36 cellular contexts compared by ENCODE assay signal in genomic region chr9:126520453-126520852, GRCh38.
"Had no signal": no experiment of that assay in that cellular context is flagged by ENCODE, and none has a peak within 500 bp of the region (broad histone marks: within the 10 kb centered on the region; RNA-seq: fewer than 3 reads in every experiment).

No MANE protein-coding gene starts in this region.

- ATAC-seq: activated CD4-positive, CD25-positive, alpha-beta regulatory T cell treated with anti-CD3 and anti-CD28 coated beads, Interleukin-2, amount 50 U/mL, for 24 hours; activated CD8-positive, alpha-beta T cell treated with anti-CD3 and anti-CD28 coated beads, Interleukin-2, amount 10 ng/mL, durations not matched to agents 7 days and 5 days; Right ventricle myocardium inferior; WTC11 had no signal

- DNase-seq: activated CD4-positive, alpha-beta T cell treated with anti-CD3 and anti-CD28 coated beads, Interleukin-2, amount 10 ng/mL, durations not matched to agents 7 days and 5 days; activated CD4-positive, alpha-beta T cell treated with anti-CD3 and anti-CD28 coated beads, Interleukin-2, amount 50 U/mL, for 48 hours; activated CD8-positive, alpha-beta T cell treated with anti-CD3 and anti-CD28 coated beads, Interleukin-2, amount 10 ng/mL, durations not matched to agents 7 days and 5 days; activated gamma-delta T cell treated with Interleukin-2 at 50 U/mL for 16 hours; activated naive CD4-positive, alpha-beta T cell treated with anti-CD3 and anti-CD28 coated beads for 36 hours; activated T-cell treated with anti-CD3 and anti-CD28 coated beads, Interleukin-2, amount 50 U/mL, for 24 hours; adrenal gland; anterior cingulate cortex; caudate nucleus; Kasumi-1; KG1; MG63; NCI-H1092; NCI-H1436 treated with DMSO at 0.1 percent for 48 hours; NCI-H1694 treated with DMSO at 0.1 percent for 48 hours; NCI-H2029; NCI-H2171; NCI-H510A; NCI-H526; NCI-H748 treated with DMSO at 0.1 percent for 48 hours; NK-92 treated with Interleukin-12 subunit alpha and Interleukin-12 subunit beta, amount 100 ng/mL, for 24 hours; PC-9; SW 1271; T-helper 1 cell; T-helper 2 cell; T1000 had no signal

- H3K4me3 ChIP-seq: adrenal gland, MG63, PC-9 had no signal

- H3K9me3 Mint-ChIP-seq: activated CD4-positive, alpha-beta T cell treated with anti-CD3 and anti-CD28 coated beads, Interleukin-2, amount 10 ng/mL, durations not matched to agents 7 days and 5 days; activated naive CD4-positive, alpha-beta T cell treated with anti-CD3 and anti-CD28 coated beads for 36 hours; activated naive CD4-positive, alpha-beta T cell treated with anti-CD3 and anti-CD28 coated beads, Interleukin-2, amount 50 U/mL, for 72 hours; activated T-cell treated with anti-CD3 and anti-CD28 coated beads, Interleukin-2, amount 50 U/mL, for 24 hours; activated T-helper 1 cell treated with anti-CD3 and anti-CD28 coated beads, Interleukin-12 subunit alpha, Interleukin-12 subunit beta, Interleukin-2, Interleukin-4 antibody, amounts not matched to agents 30 ng/mL and 10 ng/mL and 1 ng/mL, durations not matched to agents 14 hours and 24 hours and 36 hours; WTC11 had no signal

- H3K4me3 Mint-ChIP-seq: activated CD4-positive, alpha-beta T cell treated with anti-CD3 and anti-CD28 coated beads for 36 hours; activated CD4-positive, alpha-beta T cell treated with anti-CD3 and anti-CD28 coated beads, Interleukin-2, amount 10 ng/mL, durations not matched to agents 7 days and 5 days; activated CD8-positive, alpha-beta T cell treated with anti-CD3 and anti-CD28 coated beads, Interleukin-2, amount 10 ng/mL, durations not matched to agents 7 days and 5 days; activated naive CD4-positive, alpha-beta T cell treated with anti-CD3 and anti-CD28 coated beads for 36 hours; activated T-cell treated with anti-CD3 and anti-CD28 coated beads, Interleukin-2, amount 50 U/mL, for 24 hours; activated T-helper 1 cell treated with anti-CD3 and anti-CD28 coated beads, Interleukin-12 subunit alpha, Interleukin-12 subunit beta, Interleukin-2, Interleukin-4 antibody, amounts not matched to agents 30 ng/mL and 10 ng/mL and 1 ng/mL, durations not matched to agents 14 hours and 24 hours and 36 hours; WTC11 had no signal

- H3K4me2 ChIP-seq: PC-9 had no signal

- H3K27me3 ChIP-seq: MG63 had no signal

- H2AFZ ChIP-seq: PC-9 had no signal

- H3K27ac Mint-ChIP-seq: activated CD4-positive, alpha-beta T cell treated with anti-CD3 and anti-CD28 coated beads for 36 hours; activated CD8-positive, alpha-beta T cell treated with anti-CD3 and anti-CD28 coated beads, Interleukin-2, amount 10 ng/mL, durations not matched to agents 7 days and 5 days; activated naive CD4-positive, alpha-beta T cell treated with anti-CD3 and anti-CD28 coated beads for 36 hours; activated naive CD4-positive, alpha-beta T cell treated with anti-CD3 and anti-CD28 coated beads, Interleukin-2, amount 50 U/mL, for 72 hours; activated T-cell treated with anti-CD3 and anti-CD28 coated beads, Interleukin-2, amount 50 U/mL, for 24 hours; activated T-helper 1 cell treated with anti-CD3 and anti-CD28 coated beads, Interleukin-12 subunit alpha, Interleukin-12 subunit beta, Interleukin-2, Interleukin-4 antibody, amounts not matched to agents 30 ng/mL and 10 ng/mL and 1 ng/mL, durations not matched to agents 14 hours and 24 hours and 36 hours; WTC11 had no signal

- H3K27ac ChIP-seq: adrenal gland, PC-9, RWPE1 had no signal

- FAIRE-seq: bronchial epithelial cell, RCC 7860 had no signal

- H3K9me3 ChIP-seq: adrenal gland, MG63 had no signal

- H3K36me3 ChIP-seq: adrenal gland, MG63 had no signal

- H3K36me3 Mint-ChIP-seq: activated naive CD4-positive, alpha-beta T cell treated with anti-CD3 and anti-CD28 coated beads, Interleukin-2, amount 50 U/mL, for 72 hours; brain; WTC11 had no signal
